In the genomic region with DNA sequence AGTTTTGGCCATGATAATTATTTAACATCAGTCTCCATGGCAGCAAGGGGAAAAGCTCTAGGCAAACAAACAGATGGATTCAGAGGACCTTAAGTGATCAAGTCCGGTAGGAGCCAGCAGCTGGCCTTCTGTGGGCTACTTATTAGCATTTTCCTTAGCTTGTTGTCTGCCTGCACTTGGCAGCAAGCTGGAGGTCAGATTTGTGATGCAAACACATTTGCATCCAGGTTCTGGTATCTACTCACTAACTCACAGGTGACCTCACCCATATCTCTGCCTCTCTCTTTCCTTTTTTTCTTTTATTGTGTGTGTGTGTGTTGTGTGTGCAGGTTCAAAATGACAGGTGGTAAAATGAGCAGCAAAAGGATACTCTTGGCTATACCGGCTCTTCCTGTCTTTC, we compare ENCODE assay signal across 8 cellular contexts. TPM values are rescaled to one million over a fixed set of nuclear protein-coding genes. Genes with fewer than 3 reads are reported as not detected.
A peak's percentile ranks its signal among the peaks of the same experiment; 100 is the strongest.
DNase-seq lines count a peak whose midpoint lies in the region; FAIRE-seq and TF ChIP-seq lines count a peak whose summit lies in the region.

No MANE protein-coding gene starts in this region.

- H3K4me1 ChIP-seq in esophagus (ENCODE audit: control insufficient read depth in 2 of 2, insufficient read depth in 2 of 2, low read length in 1 of 2) (peaks cover 0 to 2% of the 10 kb centered on the region in 2 donors), prostate gland (replicated peaks) (no peaks in the 10 kb centered on the region)

- H3K36me3 ChIP-seq in esophagus (ENCODE audit: control insufficient read depth in 2 of 2, insufficient read depth in 2 of 2, low read length in 1 of 2) (no peaks in the 10 kb centered on the region), prostate gland (no peaks in the 10 kb centered on the region)

- intact Hi-C loops in prostate gland (cut with DNase I) = no loop called here

- H3K27me3 ChIP-seq in esophagus (ENCODE audit: control insufficient read depth in 1 of 2, insufficient read depth in 2 of 2, low read length in 2 of 2) (no peaks in the 10 kb centered on the region), prostate gland (replicated peaks; ENCODE audit: insufficient read depth) (no peaks in the 10 kb centered on the region)

- TF ChIP-seq POLR2A in prostate gland (IDR thresholded peaks at IDR 0.05) (no peak), H54 (IDR thresholded peaks at IDR 0.05; ENCODE audit: low read depth, low read length) (no peak)

- H3K27me3 Mint-ChIP-seq in nephron (ENCODE audit: low read depth) = no peaks in the 10 kb centered on the region

- 15 to 19% methylated on average over 2 of the region's 2 CpGs for WGBS in esophagus, 2 donors
- 2% methylated on average over 2 of the region's 2 CpGs for WGBS in prostate gland

- peak overlapping the region; percentile 14 to 81 (median 19) for H3K27ac Mint-ChIP-seq in nephron

- H3K4me1 Mint-ChIP-seq in nephron = peaks cover 36% of the 10 kb centered on the region

- DNase-seq in DMS 273 treated with DMSO at 0.1 percent for 48 hours (lab: John Stamatoyannopoulos, UW) (peak; percentile 80), NCI-H524 treated with DMSO at 0.1 percent for 48 hours (lab: John Stamatoyannopoulos, UW) (peak; percentile 75), prostate gland (ENCODE audit: low spot score) (no peak), H54 (ENCODE audit: insufficient read length, low spot score) (no peak), T-helper 9 cell (no peak), foreskin melanocyte (no peak)

- no peaks in the 10 kb centered on the region for H3K9me3 Mint-ChIP-seq in nephron

- H3K4me3 ChIP-seq in esophagus (ENCODE audit: low read depth in 1 of 2, low read length in 2 of 2) (no peak overlapping the region), prostate gland (no peak overlapping the region)

- H3K4me3 Mint-ChIP-seq in nephron = no peak overlapping the region

- H3K27ac ChIP-seq in esophagus (ENCODE audit: low read depth in 2 of 2, low read length in 1 of 2) = peak overlapping the region; percentile 44 to 65
- H3K27ac ChIP-seq in prostate gland = peak overlapping the region in 1 of 2 donors; percentile 21

- peaks cover 4% of the 10 kb centered on the region for H3K36me3 Mint-ChIP-seq in nephron (ENCODE audit: low read depth)

- no peaks in the 10 kb centered on the region for H3K9me3 ChIP-seq in esophagus (ENCODE audit: control insufficient read depth in 2 of 2, insufficient read depth in 1 of 2, low read depth in 1 of 2, low read length in 1 of 2)
- no peaks in the 10 kb centered on the region for H3K9me3 ChIP-seq in prostate gland

- FAIRE-seq in H54 (lab: Jason Lieb, UNC) = no peak

- TF ChIP-seq CTCF in nephron (IDR thresholded peaks at IDR 0.05; ENCODE audit: unreplicated experiment in 3 of 3) (no peak), prostate gland (IDR thresholded peaks at IDR 0.05) (no peak)

RNA-seq across cellular contexts. Expression of gene ARHGAP42, which starts 32.3 kb away (rescaled TPM):
- 1 to 10 TPM; 1.0 to 1.2 TPM for polyA plus RNA-seq in esophagus
- 10 to 100 TPM; 12.8 to 20.5 TPM for total RNA-seq in prostate gland

Comparison
In these comparisons a context has a peak if more than half of its experiments do, and no peak if none do; other contexts are left out.
1. DNase-seq: peak in DMS 273 treated with DMSO at 0.1 percent for 48 hours (single experiment) and NCI-H524 treated with DMSO at 0.1 percent for 48 hours (single experiment); none in prostate gland (single experiment), H54 (single experiment), T-helper 9 cell (single experiment) and foreskin melanocyte (single experiment).